ENCODE assay signal across 8 cellular contexts in the genomic region with DNA sequence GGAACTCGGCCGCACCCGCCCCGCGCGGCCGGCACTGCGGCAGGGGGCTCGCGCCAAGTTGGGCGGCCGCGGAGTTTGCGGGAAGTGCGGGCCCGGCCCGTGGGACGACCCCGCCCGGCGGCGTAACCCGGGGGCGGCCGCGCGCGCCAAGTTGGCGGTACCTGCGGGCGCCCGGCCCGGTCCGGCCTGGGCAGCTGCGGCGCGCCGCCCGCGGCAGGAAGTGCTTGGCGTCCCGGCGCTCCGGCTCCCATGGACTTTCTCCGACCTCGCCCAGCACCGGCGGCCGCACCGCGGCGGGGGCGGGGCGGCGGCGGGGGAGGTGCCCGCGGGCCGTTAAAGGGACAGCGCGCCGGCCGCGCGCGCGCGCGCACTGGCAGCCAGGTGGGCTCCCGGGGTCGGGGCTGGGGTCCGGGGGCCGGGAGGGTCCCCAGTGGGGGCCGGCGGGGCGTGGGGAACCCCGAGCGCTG. TPM values are rescaled to one million over a fixed set of nuclear protein-coding genes. Genes with fewer than 3 reads are reported as not detected.
A peak's percentile ranks its signal among the peaks of the same experiment; 100 is the strongest.
DNase-seq lines count a peak whose midpoint lies in the region; ATAC-seq and TF ChIP-seq lines count a peak whose summit lies in the region.

A gene with protein sequence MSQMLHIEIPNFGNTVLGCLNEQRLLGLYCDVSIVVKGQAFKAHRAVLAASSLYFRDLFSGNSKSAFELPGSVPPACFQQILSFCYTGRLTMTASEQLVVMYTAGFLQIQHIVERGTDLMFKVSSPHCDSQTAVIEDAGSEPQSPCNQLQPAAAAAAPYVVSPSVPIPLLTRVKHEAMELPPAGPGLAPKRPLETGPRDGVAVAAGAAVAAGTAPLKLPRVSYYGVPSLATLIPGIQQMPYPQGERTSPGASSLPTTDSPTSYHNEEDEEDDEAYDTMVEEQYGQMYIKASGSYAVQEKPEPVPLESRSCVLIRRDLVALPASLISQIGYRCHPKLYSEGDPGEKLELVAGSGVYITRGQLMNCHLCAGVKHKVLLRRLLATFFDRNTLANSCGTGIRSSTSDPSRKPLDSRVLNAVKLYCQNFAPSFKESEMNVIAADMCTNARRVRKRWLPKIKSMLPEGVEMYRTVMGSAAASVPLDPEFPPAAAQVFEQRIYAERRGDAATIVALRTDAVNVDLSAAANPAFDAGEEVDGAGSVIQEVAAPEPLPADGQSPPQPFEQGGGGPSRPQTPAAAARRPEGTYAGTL (minus strand): TSS at position 262 of the 467 bp plus-strand sequence. CDS start 44,768 bp downstream, outside the sequence.

- CTCF ChIA-PET in RWPE1 (lab: Yijun Ruan, JAX) = interaction anchor here (1.4 to 1.9 kb wide), 2 partner anchors 23 to 27 kb away, joined by 6 to 7 read pairs; no protein-coding TSS in a partner anchor

- ATAC-seq in stimulated activated memory B cell treated with anti-CD40 and anti-IgM and Interleukin-4, amounts not matched to agents 10 μg/mL and 1 μg/mL and 100 μg/mL, for 72 hours = no peak
- no peak for ATAC-seq in GM21737 (IDR thresholded peaks at IDR 0.05; ENCODE audit: unreplicated experiment)

- H3K36me3 Mint-ChIP-seq in chondrocyte (ENCODE audit: low read depth) = no peaks in the 10 kb centered on the region
- no peaks in the 10 kb centered on the region for H3K36me3 Mint-ChIP-seq in stimulated activated memory B cell treated with anti-CD40 and anti-IgM and Interleukin-4, amounts not matched to agents 10 μg/mL and 1 μg/mL and 100 μg/mL, for 72 hours

- no peaks in the 10 kb centered on the region for H3K27me3 ChIP-seq in layer of hippocampus (ENCODE audit: control insufficient read depth, insufficient read depth, low read length)

- TF ChIP-seq CTCF in RWPE1 (conservative IDR thresholded peaks at IDR 0.05; ENCODE audit: low read depth) = no peak
- TF ChIP-seq CTCF in chondrocyte (IDR thresholded peaks at IDR 0.05) = no peak

- H3K4me1 Mint-ChIP-seq in chondrocyte (ENCODE audit: low read depth) = peaks cover 38% of the 10 kb centered on the region
- H3K4me1 Mint-ChIP-seq in stimulated activated memory B cell treated with anti-CD40 and anti-IgM and Interleukin-4, amounts not matched to agents 10 μg/mL and 1 μg/mL and 100 μg/mL, for 72 hours = peaks cover 7% of the 10 kb centered on the region

- H3K27ac ChIP-seq in RWPE1 = peak within 1 kb of the TSS; percentile 87
- H3K27ac ChIP-seq in layer of hippocampus (ENCODE audit: low read depth, low read length) = peak within 1 kb of the TSS; percentile 73

- peak within 1 kb of the TSS; percentile 76 for H3K4me3 Mint-ChIP-seq in chondrocyte (ENCODE audit: unreplicated experiment)
- peak within 1 kb of the TSS; percentile 70 for H3K4me3 Mint-ChIP-seq in stimulated activated memory B cell treated with anti-CD40 and anti-IgM and Interleukin-4, amounts not matched to agents 10 μg/mL and 1 μg/mL and 100 μg/mL, for 72 hours

- peaks cover 3% of the 10 kb centered on the region for H3K27me3 Mint-ChIP-seq in chondrocyte (ENCODE audit: low read depth)
- peaks cover 76% of the 10 kb centered on the region for H3K27me3 Mint-ChIP-seq in stimulated activated memory B cell treated with anti-CD40 and anti-IgM and Interleukin-4, amounts not matched to agents 10 μg/mL and 1 μg/mL and 100 μg/mL, for 72 hours

- H3K27ac Mint-ChIP-seq in chondrocyte (ENCODE audit: unreplicated experiment) = peak within 1 kb of the TSS; percentile 83
- no peak within 1 kb of the TSS for H3K27ac Mint-ChIP-seq in stimulated activated memory B cell treated with anti-CD40 and anti-IgM and Interleukin-4, amounts not matched to agents 10 μg/mL and 1 μg/mL and 100 μg/mL, for 72 hours

- POLR2A ChIA-PET in RWPE1 (lab: Yijun Ruan, JAX; ENCODE audit: low non-redundant PET) = interaction anchor here (1.4 kb wide), 1 partner anchor 23 kb away, joined by 9 read pairs; a partner anchor contains a TSS

- DNase-seq in activated gamma-delta T cell (lab: John Stamatoyannopoulos, UW) = peak; percentile 35
- DNase-seq in activated gamma-delta T cell treated with Interleukin-2 at 50 U/mL for 16 hours = no peak
- DNase-seq in RWPE1 (ENCODE audit: low spot score) = peak; percentile 86
- DNase-seq in chondrocyte (ENCODE audit: low spot score) = no peak
- DNase-seq in NCI-H2107 treated with DMSO at 0.1 percent for 48 hours (lab: John Stamatoyannopoulos, UW; ENCODE audit: unreplicated experiment) = no peak

- H3K9me3 Mint-ChIP-seq in chondrocyte (ENCODE audit: low read depth) = no peaks in the 10 kb centered on the region
- no peaks in the 10 kb centered on the region for H3K9me3 Mint-ChIP-seq in stimulated activated memory B cell treated with anti-CD40 and anti-IgM and Interleukin-4, amounts not matched to agents 10 μg/mL and 1 μg/mL and 100 μg/mL, for 72 hours

RNA-seq across cellular contexts. Expression of the gene that starts here (rescaled TPM):
- total RNA-seq in chondrocyte = 42.6 to 52.4 TPM (median 51.0 TPM) in 3 replicates

Comparison
In these comparisons a context has a peak if more than half of its experiments do, and no peak if none do; other contexts are left out.
1. DNase-seq: peak in activated gamma-delta T cell (single experiment) and RWPE1 (single experiment); none in activated gamma-delta T cell treated with Interleukin-2 at 50 U/mL for 16 hours (single experiment), chondrocyte (single experiment) and NCI-H2107 treated with DMSO at 0.1 percent for 48 hours (single experiment).